7 cellular contexts compared by ENCODE assay signal in genomic region chr12:68587448-68587873, GRCh38. TPM values are rescaled to one million over a fixed set of nuclear protein-coding genes. Genes with fewer than 3 reads are reported as not detected.
DNase-seq lines count a peak whose midpoint lies in the region; ATAC-seq, FAIRE-seq and TF ChIP-seq lines count a peak whose summit lies in the region.

No MANE protein-coding gene starts in this region.

- peak; percentile 62 for DNase-seq in activated CD4-positive, alpha-beta T cell treated with anti-CD3 and anti-CD28 coated beads, Interleukin-2, amount 10 ng/mL, durations not matched to agents 7 days and 5 days
- DNase-seq in stimulated activated CD8-positive, alpha-beta memory T cell treated with anti-CD3 and anti-CD28 coated beads, Interleukin-4, amount 100 ng/mL, for 48 hours = peak; percentile 51
- DNase-seq in NCI-H2227 treated with DMSO at 0.1 percent for 48 hours (lab: John Stamatoyannopoulos, UW) (no peak), H54 (ENCODE audit: insufficient read length, low spot score) (no peak)

- POLR2A ChIA-PET in activated CD4-positive, alpha-beta T cell treated with anti-CD3 and anti-CD28 coated beads, Interleukin-2, amount 10 ng/mL, durations not matched to agents 7 days and 5 days (lab: Charles Lee) = interaction anchor here (0.5 to 0.9 kb wide), 2 partner anchors 9 to 352 kb away, joined by 3 to 5 read pairs; no protein-coding TSS in a partner anchor

- H3K36me3 Mint-ChIP-seq in activated CD4-positive, alpha-beta T cell treated with anti-CD3 and anti-CD28 coated beads, Interleukin-2, amount 10 ng/mL, durations not matched to agents 7 days and 5 days (ENCODE audit: low read depth) = peaks cover 27% of the 10 kb centered on the region

- FAIRE-seq in H54 (lab: Jason Lieb, UNC) = no peak

- TF ChIP-seq POLR2A in H54 (IDR thresholded peaks at IDR 0.05; ENCODE audit: low read depth, low read length) = no peak

- peaks cover 16% of the 10 kb centered on the region for H3K9me3 Mint-ChIP-seq in activated CD4-positive, alpha-beta T cell treated with anti-CD3 and anti-CD28 coated beads, Interleukin-2, amount 10 ng/mL, durations not matched to agents 7 days and 5 days

- H3K27ac Mint-ChIP-seq in activated CD4-positive, alpha-beta T cell treated with anti-CD3 and anti-CD28 coated beads, Interleukin-2, amount 10 ng/mL, durations not matched to agents 7 days and 5 days = peak overlapping the region; percentile 84

- H3K4me1 Mint-ChIP-seq in activated CD4-positive, alpha-beta T cell treated with anti-CD3 and anti-CD28 coated beads, Interleukin-2, amount 10 ng/mL, durations not matched to agents 7 days and 5 days = peaks cover 48% of the 10 kb centered on the region

- H3K4me3 Mint-ChIP-seq in activated CD4-positive, alpha-beta T cell treated with anti-CD3 and anti-CD28 coated beads, Interleukin-2, amount 10 ng/mL, durations not matched to agents 7 days and 5 days = no peak overlapping the region

- CTCF ChIA-PET in activated CD4-positive, alpha-beta T cell treated with anti-CD3 and anti-CD28 coated beads, Interleukin-2, amount 10 ng/mL, durations not matched to agents 7 days and 5 days (lab: Charles Lee) = interaction anchor here (0.9 to 1.7 kb wide), 4 partner anchors 12 to 229 kb away, joined by 3 to 5 read pairs (median 4); no protein-coding TSS in a partner anchor

- ATAC-seq in GM19328 (IDR thresholded peaks at IDR 0.05; ENCODE audit: unreplicated experiment) (peak; percentile 62), HG03108 (IDR thresholded peaks at IDR 0.05; ENCODE audit: unreplicated experiment) (peak; percentile 74), HG03097 (IDR thresholded peaks at IDR 0.05; ENCODE audit: low FRiP score, unreplicated experiment) (no peak)

- H3K27me3 Mint-ChIP-seq in activated CD4-positive, alpha-beta T cell treated with anti-CD3 and anti-CD28 coated beads, Interleukin-2, amount 10 ng/mL, durations not matched to agents 7 days and 5 days = no peaks in the 10 kb centered on the region

RNA-seq across cellular contexts. Expression of gene RAP1B, which starts 23.2 kb away (rescaled TPM):
- 100 to 1,000 TPM; 223 to 284 TPM for total RNA-seq in activated CD4-positive, alpha-beta T cell treated with anti-CD3 and anti-CD28 coated beads, Interleukin-2, amount 10 ng/mL, durations not matched to agents 7 days and 5 days

Comparison
In these comparisons a context has a peak if more than half of its experiments do, and no peak if none do; other contexts are left out.
1. DNase-seq: peak in activated CD4-positive, alpha-beta T cell treated with anti-CD3 and anti-CD28 coated beads, Interleukin-2, amount 10 ng/mL, durations not matched to agents 7 days and 5 days (single experiment) and stimulated activated CD8-positive, alpha-beta memory T cell treated with anti-CD3 and anti-CD28 coated beads, Interleukin-4, amount 100 ng/mL, for 48 hours (single experiment); none in NCI-H2227 treated with DMSO at 0.1 percent for 48 hours (single experiment) and H54 (single experiment).